16 cellular contexts compared by ENCODE assay signal in genomic region chr4:142378179-142378578, GRCh38.
DNase-seq lines count a peak whose midpoint lies in the region; ATAC-seq and TF ChIP-seq lines count a peak whose summit lies in the region.
"Had no signal": no experiment of that assay in that cellular context is flagged by ENCODE, and none has a peak within 500 bp of the region (broad histone marks: within the 10 kb centered on the region; RNA-seq: fewer than 3 reads in every experiment).

No MANE protein-coding gene starts in this region.

- H3K9me3 ChIP-seq in ascending aorta = no peaks in the 10 kb centered on the region
- H3K9me3 ChIP-seq: neutrophil, sigmoid colon, uterus had no signal

- no peak overlapping the region for H3K4me3 ChIP-seq in ascending aorta
- H3K4me3 ChIP-seq: sigmoid colon, uterus had no signal

- H3K4me3 Mint-ChIP-seq in activated T-cell treated with anti-CD3 and anti-CD28 coated beads, Interleukin-2, amount 50 U/mL, for 24 hours = peak overlapping the region; percentile 76
- H3K4me3 Mint-ChIP-seq in HFFc6 (no peak overlapping the region), osteocyte (ENCODE audit: unreplicated experiment) (no peak overlapping the region)
- H3K4me3 Mint-ChIP-seq: stimulated activated naive B cell treated with anti-CD40 and anti-IgM and Interleukin-4, amounts not matched to agents 10 μg/mL and 1 μg/mL and 100 μg/mL, for 72 hours had no signal

- H3K27me3 Mint-ChIP-seq in activated T-cell treated with anti-CD3 and anti-CD28 coated beads, Interleukin-2, amount 50 U/mL, for 24 hours = no peaks in the 10 kb centered on the region
- no peaks in the 10 kb centered on the region; the same call in 1 of the 2 replicates for H3K27me3 Mint-ChIP-seq in HFFc6 (ENCODE audit: insufficient read depth)
- H3K27me3 Mint-ChIP-seq in osteocyte (ENCODE audit: unreplicated experiment) = no peaks in the 10 kb centered on the region
- H3K27me3 Mint-ChIP-seq: stimulated activated naive B cell treated with anti-CD40 and anti-IgM and Interleukin-4, amounts not matched to agents 10 μg/mL and 1 μg/mL and 100 μg/mL, for 72 hours had no signal

- no peaks in the 10 kb centered on the region for H3K9me3 Mint-ChIP-seq in activated T-cell treated with anti-CD3 and anti-CD28 coated beads, Interleukin-2, amount 50 U/mL, for 24 hours
- H3K9me3 Mint-ChIP-seq in HFFc6 (no peaks in the 10 kb centered on the region), osteocyte (ENCODE audit: unreplicated experiment) (no peaks in the 10 kb centered on the region)
- H3K9me3 Mint-ChIP-seq: stimulated activated naive B cell treated with anti-CD40 and anti-IgM and Interleukin-4, amounts not matched to agents 10 μg/mL and 1 μg/mL and 100 μg/mL, for 72 hours had no signal

- H3K4me1 Mint-ChIP-seq in activated T-cell treated with anti-CD3 and anti-CD28 coated beads, Interleukin-2, amount 50 U/mL, for 24 hours (ENCODE audit: low read depth) = peaks cover 81% of the 10 kb centered on the region
- H3K4me1 Mint-ChIP-seq in HFFc6 (ENCODE audit: low read depth) (peaks cover 88% of the 10 kb centered on the region), osteocyte (ENCODE audit: unreplicated experiment) (peaks cover 50% of the 10 kb centered on the region)
- H3K4me1 Mint-ChIP-seq: stimulated activated naive B cell treated with anti-CD40 and anti-IgM and Interleukin-4, amounts not matched to agents 10 μg/mL and 1 μg/mL and 100 μg/mL, for 72 hours had no signal

- no peak for TF ChIP-seq CTCF in HFFc6 (IDR thresholded peaks at IDR 0.05)
- TF ChIP-seq CTCF in ascending aorta (IDR thresholded peaks at IDR 0.05) = no peak
- no peak for TF ChIP-seq CTCF in osteocyte (IDR thresholded peaks at IDR 0.05)

- H3K27me3 ChIP-seq in ascending aorta = no peaks in the 10 kb centered on the region
- H3K27me3 ChIP-seq: neutrophil, sigmoid colon, uterus had no signal

- H3K4me1 ChIP-seq in ascending aorta = peaks cover 4 to 25% of the 10 kb centered on the region in 2 donors
- H3K4me1 ChIP-seq: uterus had no signal

- intact Hi-C loops in ascending aorta (cut with DNase I) = loop anchor here (2.0 to 10.0 kb wide), 4 partner anchors 27 to 743 kb away; partner anchors contain the start of gene IL15

- H3K27ac ChIP-seq in ascending aorta = peak overlapping the region; percentile 61
- H3K27ac ChIP-seq: neutrophil, uterus had no signal

- no peaks in the 10 kb centered on the region for H3K36me3 ChIP-seq in ascending aorta
- H3K36me3 ChIP-seq: neutrophil, sigmoid colon, uterus had no signal

- ATAC-seq in GM21717 (IDR thresholded peaks at IDR 0.05; ENCODE audit: unreplicated experiment) = no peak
- ATAC-seq in HG03442 (IDR thresholded peaks at IDR 0.05; ENCODE audit: unreplicated experiment) = no peak
- ATAC-seq: stimulated activated naive B cell treated with anti-CD40 and anti-IgM and Interleukin-4, amounts not matched to agents 10 μg/mL and 1 μg/mL and 100 μg/mL, for 72 hours had no signal

- peaks cover 64% of the 10 kb centered on the region for H3K36me3 Mint-ChIP-seq in activated T-cell treated with anti-CD3 and anti-CD28 coated beads, Interleukin-2, amount 50 U/mL, for 24 hours (ENCODE audit: low read depth)
- peaks cover 20% of the 10 kb centered on the region for H3K36me3 Mint-ChIP-seq in HFFc6 (ENCODE audit: low read depth)
- H3K36me3 Mint-ChIP-seq in osteocyte (ENCODE audit: unreplicated experiment) = no peaks in the 10 kb centered on the region
- H3K36me3 Mint-ChIP-seq: stimulated activated naive B cell treated with anti-CD40 and anti-IgM and Interleukin-4, amounts not matched to agents 10 μg/mL and 1 μg/mL and 100 μg/mL, for 72 hours had no signal

- no peak for DNase-seq in activated T-cell treated with anti-CD3 and anti-CD28 coated beads, Interleukin-2, amount 50 U/mL, for 24 hours
- no peak for DNase-seq in activated T-cell treated with anti-CD3 and anti-CD28 coated beads, Interleukin-2, amount 50 U/mL, for 48 hours
- DNase-seq in HFFc6 (no peak), ascending aorta (ENCODE audit: low spot score in 2 of 2) (no peak), osteocyte (ENCODE audit: extremely low spot score, unreplicated experiment) (no peak)
- DNase-seq in stimulated activated naive CD4-positive, alpha-beta T cell (lab: John Stamatoyannopoulos, UW) = no peak
- DNase-seq: anterior cingulate cortex; NCI-H2081; NCI-H774; RPMI8226; sigmoid colon; stimulated activated naive B cell treated with anti-CD40 and anti-IgM and Interleukin-4, amounts not matched to agents 10 μg/mL and 1 μg/mL and 100 μg/mL, for 72 hours; uterus had no signal

- peak overlapping the region; percentile 97 for H3K27ac Mint-ChIP-seq in activated T-cell treated with anti-CD3 and anti-CD28 coated beads, Interleukin-2, amount 50 U/mL, for 24 hours
- peak overlapping the region; percentile 87 for H3K27ac Mint-ChIP-seq in HFFc6
- H3K27ac Mint-ChIP-seq in osteocyte (ENCODE audit: unreplicated experiment) = peak overlapping the region; percentile 70
- H3K27ac Mint-ChIP-seq: stimulated activated naive B cell treated with anti-CD40 and anti-IgM and Interleukin-4, amounts not matched to agents 10 μg/mL and 1 μg/mL and 100 μg/mL, for 72 hours had no signal
